In the genomic region with DNA sequence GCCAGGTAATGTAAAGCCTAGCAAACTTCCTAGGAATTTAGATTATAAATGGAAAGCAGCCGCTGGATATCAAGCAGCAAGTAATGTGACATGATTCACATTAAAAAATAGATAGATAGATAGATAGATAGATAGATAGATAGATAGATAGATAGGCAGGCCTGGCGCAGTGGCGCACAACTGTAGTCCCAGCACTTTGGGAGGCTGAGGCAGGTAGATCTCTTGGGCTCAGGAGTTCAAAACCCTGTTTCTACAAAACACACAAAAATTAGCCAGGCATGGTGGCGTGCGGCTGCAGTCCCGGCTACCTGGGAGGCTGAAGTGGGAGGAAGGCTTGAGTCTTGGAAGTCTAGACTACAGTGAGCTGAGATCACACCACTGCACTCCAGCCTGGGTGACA, we compare ENCODE assay signal across 2 cellular contexts.
TF ChIP-seq lines count a peak whose summit lies in the region.

No MANE protein-coding gene starts in this region.

TF ChIP-seq in IMR-90, 13 proteins besides CTCF, POLR2A, EP300 and RAD21:
- TF ChIP-seq MAFK (IDR thresholded peaks at IDR 0.05; ENCODE audit: low read depth, low read length) (no peak), BHLHE40 (IDR thresholded peaks at IDR 0.05; ENCODE audit: low read depth, low read length) (no peak)

TF ChIP-seq in H1, 55 proteins besides CTCF, POLR2A, EP300 and RAD21:
- TF ChIP-seq RNF2 (IDR thresholded peaks at IDR 0.05; ENCODE audit: borderline replicate concordance, low read depth, low read length, missing control alignments, poor library complexity, severe bottlenecking) (no peak), TEAD4 (IDR thresholded peaks at IDR 0.05; ENCODE audit: low read depth, low read length) (no peak), KDM1A (IDR thresholded peaks at IDR 0.05; ENCODE audit: borderline replicate concordance, low read length) (no peak), BACH1 (IDR thresholded peaks at IDR 0.05; ENCODE audit: low read length) (no peak), CBX5 (IDR thresholded peaks at IDR 0.05; ENCODE audit: low read depth, low read length) (no peak), BRCA1 (IDR thresholded peaks at IDR 0.05; ENCODE audit: low read depth, low read length) (no peak), ASH2L (IDR thresholded peaks at IDR 0.05; ENCODE audit: low read length) (no peak), CTBP2 (IDR thresholded peaks at IDR 0.05; ENCODE audit: borderline replicate concordance, insufficient read depth, insufficient read length, low read length) (no peak), KDM5A (IDR thresholded peaks at IDR 0.05; ENCODE audit: low read length) (no peak), BCL11A (IDR thresholded peaks at IDR 0.05; ENCODE audit: low read depth in 2 of 2, low read length in 2 of 2) (no peak), GTF2F1 (IDR thresholded peaks at IDR 0.05; ENCODE audit: borderline replicate concordance, low read depth, low read length) (no peak), MAFK (IDR thresholded peaks at IDR 0.05; ENCODE audit: low read depth, low read length) (no peak), RFX5 (IDR thresholded peaks at IDR 0.05; ENCODE audit: borderline replicate concordance, low read depth, low read length) (no peak)
- TF ChIP-seq, protein P1, sequence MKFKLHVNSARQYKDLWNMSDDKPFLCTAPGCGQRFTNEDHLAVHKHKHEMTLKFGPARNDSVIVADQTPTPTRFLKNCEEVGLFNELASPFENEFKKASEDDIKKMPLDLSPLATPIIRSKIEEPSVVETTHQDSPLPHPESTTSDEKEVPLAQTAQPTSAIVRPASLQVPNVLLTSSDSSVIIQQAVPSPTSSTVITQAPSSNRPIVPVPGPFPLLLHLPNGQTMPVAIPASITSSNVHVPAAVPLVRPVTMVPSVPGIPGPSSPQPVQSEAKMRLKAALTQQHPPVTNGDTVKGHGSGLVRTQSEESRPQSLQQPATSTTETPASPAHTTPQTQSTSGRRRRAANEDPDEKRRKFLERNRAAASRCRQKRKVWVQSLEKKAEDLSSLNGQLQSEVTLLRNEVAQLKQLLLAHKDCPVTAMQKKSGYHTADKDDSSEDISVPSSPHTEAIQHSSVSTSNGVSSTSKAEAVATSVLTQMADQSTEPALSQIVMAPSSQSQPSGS (IDR thresholded peaks at IDR 0.05; ENCODE audit: low read length) = no peak
